ENCODE assay signal across 6 cellular contexts in the genomic region with DNA sequence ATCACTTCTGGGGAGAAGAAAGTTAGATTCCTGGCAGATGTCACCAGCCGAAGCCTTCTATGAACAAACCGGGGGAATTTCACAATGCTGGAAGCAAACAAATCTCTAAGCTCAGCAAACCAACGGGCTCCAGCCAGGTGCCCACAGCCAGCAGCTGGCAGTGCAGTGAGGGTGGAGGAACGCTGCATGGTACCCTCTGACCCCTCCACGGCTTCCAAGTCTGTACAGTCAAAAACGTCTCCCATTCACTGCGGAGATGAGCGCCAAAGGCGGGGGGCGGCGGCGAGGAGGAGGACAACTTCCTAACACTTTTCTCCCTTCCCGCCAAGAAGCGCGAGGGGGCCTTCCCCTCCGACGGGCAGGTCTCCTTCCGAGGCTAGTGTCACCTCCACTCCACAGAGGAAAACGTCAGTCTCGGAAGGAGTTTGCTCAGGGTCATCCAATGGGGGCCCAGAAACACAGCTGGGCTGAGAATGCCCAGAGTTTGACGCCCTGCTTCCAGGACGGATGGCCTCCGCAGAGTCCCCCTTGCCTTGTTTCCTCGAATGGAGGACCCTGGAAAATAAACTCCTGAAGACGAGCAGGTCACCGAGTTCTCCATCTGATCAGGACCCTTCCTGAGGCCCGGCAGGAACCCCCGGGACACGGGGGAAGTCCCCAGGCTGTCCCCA. TPM values are rescaled to one million over a fixed set of nuclear protein-coding genes. Genes with fewer than 3 reads are reported as not detected.
DNase-seq lines count a peak whose midpoint lies in the region; ATAC-seq, FAIRE-seq and TF ChIP-seq lines count a peak whose summit lies in the region.

No MANE protein-coding gene starts in this region.

- H3K9me3 ChIP-seq in kidney (ENCODE audit: control insufficient read depth in 1 of 2, low read length in 2 of 2): no peaks in the 10 kb centered on the region

- intact Hi-C loops in activated B cell treated with CpG ODN at 0.5 μM for 24 hours (cut with micrococcal nuclease) (loop anchor here (1.0 to 5.0 kb wide), 6 partner anchors 14 to 674 kb away; a partner anchor contains a TSS), kidney (cut with DNase I) (no loop called here)

- no peaks in the 10 kb centered on the region for H3K36me3 ChIP-seq in kidney (ENCODE audit: control insufficient read depth in 1 of 2, insufficient read depth in 2 of 2, low read length in 2 of 2)

- H3K9me3 Mint-ChIP-seq in activated B cell treated with CpG ODN at 0.5 μM for 24 hours: no peaks in the 10 kb centered on the region

- peaks cover 3 to 39% of the 10 kb centered on the region in 2 donors for H3K4me1 ChIP-seq in kidney (ENCODE audit: control insufficient read depth in 1 of 2, insufficient read depth in 1 of 2, low read depth in 1 of 2, low read length in 2 of 2)

- peak overlapping the region; percentile 81 for H3K27ac Mint-ChIP-seq in activated B cell treated with CpG ODN at 0.5 μM for 24 hours

- no peaks in the 10 kb centered on the region for H3K27me3 Mint-ChIP-seq in activated B cell treated with CpG ODN at 0.5 μM for 24 hours

- no peak for ATAC-seq in activated B cell treated with CpG ODN at 0.5 μM for 24 hours (ENCODE audit: low read depth)
- ATAC-seq in GM21576 (IDR thresholded peaks at IDR 0.05; ENCODE audit: unreplicated experiment): no peak

- H3K27ac ChIP-seq in kidney (ENCODE audit: low read depth in 2 of 2, low read length in 2 of 2): peak overlapping the region in 1 of 2 donors; percentile 65

- FAIRE-seq in kidney (lab: Jason Lieb, UNC): no peak

- H3K4me3 Mint-ChIP-seq in activated B cell treated with CpG ODN at 0.5 μM for 24 hours: peak overlapping the region; percentile 84

- DNase-seq in NCI-H1417 (lab: John Stamatoyannopoulos, UW) (peak in 2 of 3 experiments; percentile 31 to 38), NCI-H1417 treated with DMSO at 0.1 percent for 48 hours (lab: John Stamatoyannopoulos, UW) (no peak), activated B cell treated with CpG ODN at 0.5 μM for 24 hours (no peak), kidney (peak; percentile 68), NK-92 (lab: John Stamatoyannopoulos, UW; ENCODE audit: unreplicated experiment) (no peak)

- peaks cover 47% of the 10 kb centered on the region for H3K4me1 Mint-ChIP-seq in activated B cell treated with CpG ODN at 0.5 μM for 24 hours

- CTCF ChIA-PET in activated B cell treated with CpG ODN at 0.5 μM for 24 hours (lab: Charles Lee): no interaction called here

- TF ChIP-seq CTCF in activated B cell treated with CpG ODN at 0.5 μM for 24 hours (IDR thresholded peaks at IDR 0.05) (no peak), kidney (IDR thresholded peaks at IDR 0.05; ENCODE audit: borderline replicate concordance, extremely low read depth, insufficient read depth) (no peak)

- POLR2A ChIA-PET in activated B cell treated with CpG ODN at 0.5 μM for 24 hours (lab: Charles Lee): interaction anchor here (0.6 to 3.5 kb wide), 9 partner anchors 17 to 494 kb away, joined by 3 to 22 read pairs (median 4); a partner anchor contains a TSS

- peak overlapping the region; percentile 71 to 75 for H3K4me3 ChIP-seq in kidney (ENCODE audit: low read length in 2 of 2)

- peaks cover 14% of the 10 kb centered on the region for H3K36me3 Mint-ChIP-seq in activated B cell treated with CpG ODN at 0.5 μM for 24 hours (ENCODE audit: low read depth)

- peak overlapping the region; percentile 80 to 88 for H3K9ac ChIP-seq in kidney (ENCODE audit: low read length in 2 of 2)

RNA-seq across cellular contexts. Expression of a gene that starts 0.9 kb away (rescaled TPM):
- 56.4 and 59.3 TPM in 2 replicates for total RNA-seq in activated B cell treated with CpG ODN at 0.5 μM for 24 hours
- 34.9 TPM for total RNA-seq in kidney
- polyA plus RNA-seq in kidney (ENCODE audit: insufficient read depth, low read depth, low replicate concordance): 14.3 TPM

RNA-seq across cellular contexts. Expression of a gene that starts 10.8 kb away (rescaled TPM):
- 1.5 and 1.7 TPM in 2 replicates for total RNA-seq in activated B cell treated with CpG ODN at 0.5 μM for 24 hours
- not detected for total RNA-seq in kidney
- polyA plus RNA-seq in kidney (ENCODE audit: insufficient read depth, low read depth, low replicate concordance): not detected

RNA-seq across cellular contexts. Expression of a gene that starts 17.9 kb away (rescaled TPM):
- total RNA-seq in activated B cell treated with CpG ODN at 0.5 μM for 24 hours (0.56 and 0.93 TPM in 2 replicates), kidney (238 TPM)
- polyA plus RNA-seq in kidney (ENCODE audit: insufficient read depth, low read depth, low replicate concordance): 405 TPM

RNA-seq across cellular contexts. Expression of a gene that starts 19.0 kb away (rescaled TPM):
- total RNA-seq in activated B cell treated with CpG ODN at 0.5 μM for 24 hours (10.0 and 11.3 TPM in 2 replicates), kidney (2.2 TPM)
- 4.6 TPM for polyA plus RNA-seq in kidney (ENCODE audit: insufficient read depth, low read depth, low replicate concordance)

RNA-seq across cellular contexts. Expression of a gene that starts 24.8 kb away (rescaled TPM):
- 31.6 and 39.4 TPM in 2 replicates for total RNA-seq in activated B cell treated with CpG ODN at 0.5 μM for 24 hours
- total RNA-seq in kidney: 25.0 TPM
- polyA plus RNA-seq in kidney (ENCODE audit: insufficient read depth, low read depth, low replicate concordance): 45.6 TPM

Comparison
In these comparisons a context has a peak if more than half of its experiments do, and no peak if none do; other contexts are left out.
1. DNase-seq: peak in NCI-H1417 (2 of 3) and kidney (single experiment); none in NCI-H1417 treated with DMSO at 0.1 percent for 48 hours (single experiment), activated B cell treated with CpG ODN at 0.5 μM for 24 hours (single experiment) and NK-92 (single experiment).
2. RNA of a gene that starts 17.9 kb away (total RNA-seq): 238 TPM in kidney (single experiment); 0.56 to 0.93 TPM in activated B cell treated with CpG ODN at 0.5 μM for 24 hours; every median in the first group is over 100 times any median in the second.